9 cellular contexts compared by ENCODE assay signal in the genomic region with DNA sequence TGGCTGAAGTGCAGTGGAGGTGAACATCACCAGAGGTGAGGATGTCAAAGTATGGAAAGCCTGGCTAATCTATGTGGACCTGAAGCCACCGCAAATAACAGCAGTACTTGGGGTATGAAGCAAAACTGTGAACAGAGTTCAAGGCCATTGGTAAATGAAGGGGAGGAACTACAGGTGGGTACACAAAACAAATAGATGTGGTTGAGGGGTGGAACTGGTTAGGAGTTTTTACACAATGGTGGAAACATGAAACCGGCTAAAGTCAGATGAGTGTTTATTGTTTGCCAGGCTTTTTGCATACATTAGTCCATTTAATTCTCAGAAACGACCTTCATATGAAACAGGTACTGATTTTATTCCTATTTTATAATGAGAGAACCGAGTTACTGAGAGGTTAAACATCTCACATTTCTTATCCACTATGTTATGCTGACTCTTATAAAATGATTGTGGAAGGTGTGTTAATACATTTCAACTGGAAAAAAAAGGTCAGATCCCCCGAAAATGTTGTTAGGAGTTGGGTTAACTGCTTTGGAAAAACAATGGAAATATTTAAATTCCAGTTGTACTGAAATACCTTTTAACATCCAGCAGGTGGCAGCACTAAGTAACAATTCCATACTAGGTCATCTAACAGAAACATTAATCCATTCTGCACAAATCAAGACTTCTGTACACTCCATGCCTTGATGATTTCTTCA. TPM values are rescaled to one million over a fixed set of nuclear protein-coding genes. Genes with fewer than 3 reads are reported as not detected.
DNase-seq lines count a peak whose midpoint lies in the region; ATAC-seq and TF ChIP-seq lines count a peak whose summit lies in the region.
"Had no signal": no experiment of that assay in that cellular context is flagged by ENCODE, and none has a peak within 500 bp of the region (broad histone marks: within the 10 kb centered on the region; RNA-seq: fewer than 3 reads in every experiment).

No MANE protein-coding gene starts in this region.

- no peak overlapping the region for H3K4me3 Mint-ChIP-seq in CD8-positive, alpha-beta T cell
- no peak overlapping the region for H3K4me3 Mint-ChIP-seq in brain

- H3K9me3 ChIP-seq in CD8-positive, alpha-beta T cell (ENCODE audit: low read length): no peaks in the 10 kb centered on the region
- H3K9me3 ChIP-seq in liver (ENCODE audit: control insufficient read depth in 4 of 4, low read length in 3 of 4): no peaks in the 10 kb centered on the region

- peaks cover 3% of the 10 kb centered on the region for H3K9me3 Mint-ChIP-seq in CD8-positive, alpha-beta T cell
- no peaks in the 10 kb centered on the region for H3K9me3 Mint-ChIP-seq in brain

- no peak overlapping the region for H3K27ac Mint-ChIP-seq in CD8-positive, alpha-beta T cell
- H3K27ac Mint-ChIP-seq in brain: peak overlapping the region in 3 of 5 experiments; percentile 6 to 50 (median 29)

- no peak overlapping the region for H3K4me3 ChIP-seq in CD8-positive, alpha-beta T cell (ENCODE audit: low read depth, low read length)
- no peak overlapping the region for H3K4me3 ChIP-seq in liver (ENCODE audit: low read depth in 1 of 3, low read length in 3 of 3)

- H3K27me3 Mint-ChIP-seq in CD8-positive, alpha-beta T cell (ENCODE audit: low read depth): no peaks in the 10 kb centered on the region
- H3K27me3 Mint-ChIP-seq in brain: no peaks in the 10 kb centered on the region

- no peaks in the 10 kb centered on the region for H3K27me3 ChIP-seq in CD8-positive, alpha-beta T cell (ENCODE audit: insufficient read depth, low read length)
- H3K27me3 ChIP-seq in liver (ENCODE audit: control insufficient read depth in 4 of 4, insufficient read depth in 4 of 4, low read length in 3 of 4): no peaks in the 10 kb centered on the region

- DNase-seq in CD8-positive, alpha-beta T cell: peak in 1 of 7 experiments; percentile 8
- peak; percentile 52 for DNase-seq in NCI-H2227 treated with DMSO at 0.1 percent for 48 hours (lab: John Stamatoyannopoulos, UW)
- no peak for DNase-seq in activated CD4-positive, CD25-positive, alpha-beta regulatory T cell treated with anti-CD3 and anti-CD28 coated beads, Interleukin-2, amount 50 U/mL, for 72 hours
- DNase-seq: left cardiac atrium had no signal

- CTCF ChIA-PET in CD8-positive, alpha-beta T cell (lab: Charles Lee): interaction anchor here (0.7 to 1.3 kb wide), 5 partner anchors 11 to 516 kb away, joined by 3 to 6 read pairs (median 3); no protein-coding TSS in a partner anchor

- TF ChIP-seq CTCF in CD8-positive, alpha-beta T cell (IDR thresholded peaks at IDR 0.05): peak; percentile 81
- peak; percentile 65 to 78 for TF ChIP-seq CTCF in brain (conservative IDR thresholded peaks at IDR 0.05)
- peak; percentile 70 for TF ChIP-seq CTCF in liver (IDR thresholded peaks at IDR 0.05; ENCODE audit: low read depth, low read length, missing input control)

- peaks cover 25% of the 10 kb centered on the region for H3K36me3 ChIP-seq in CD8-positive, alpha-beta T cell (ENCODE audit: insufficient read depth, low read length)
- H3K36me3 ChIP-seq in liver (ENCODE audit: control insufficient read depth in 4 of 4, insufficient read depth in 3 of 4, low read depth in 1 of 4, low read length in 3 of 4): peaks cover 3 to 22% (median 17%) of the 10 kb centered on the region in 4 donors

- WGBS in liver: 59% methylated on average over 5 of the region's 5 CpGs

- no peak overlapping the region for H3K27ac ChIP-seq in CD8-positive, alpha-beta T cell (ENCODE audit: low read depth, low read length)
- H3K27ac ChIP-seq in liver (ENCODE audit: low read depth in 1 of 2, low read length in 2 of 2): no peak overlapping the region

- no peaks in the 10 kb centered on the region for H3K4me1 ChIP-seq in CD8-positive, alpha-beta T cell (ENCODE audit: insufficient read depth, low read length)
- H3K4me1 ChIP-seq in liver (ENCODE audit: control insufficient read depth in 4 of 4, insufficient read depth in 4 of 4, low read length in 3 of 4): no peaks in the 10 kb centered on the region

- ATAC-seq in CD8-positive, alpha-beta T cell: peak; percentile 46
- peak; percentile 67 for ATAC-seq in GM19395 (IDR thresholded peaks at IDR 0.05; ENCODE audit: unreplicated experiment)
- ATAC-seq in GM18907 (IDR thresholded peaks at IDR 0.05; ENCODE audit: unreplicated experiment): no peak
- ATAC-seq in HG03520 (IDR thresholded peaks at IDR 0.05; ENCODE audit: unreplicated experiment): no peak

- peaks cover 78% of the 10 kb centered on the region for H3K36me3 Mint-ChIP-seq in CD8-positive, alpha-beta T cell
- peaks cover 82% of the 10 kb centered on the region for H3K36me3 Mint-ChIP-seq in brain

- H3K9ac ChIP-seq in liver (ENCODE audit: low read depth in 1 of 2, low read length in 2 of 2): no peak overlapping the region

- intact Hi-C loops in CD8-positive, alpha-beta T cell (cut with DNase I, micrococcal nuclease): loop anchor here in 1 of 2 experiments (1.0 kb wide), 1 partner anchor 520 kb away; no protein-coding TSS in a partner anchor

- peaks cover 6% of the 10 kb centered on the region for H3K4me1 Mint-ChIP-seq in CD8-positive, alpha-beta T cell (ENCODE audit: low read depth)
- no peaks in the 10 kb centered on the region for H3K4me1 Mint-ChIP-seq in brain

- TF ChIP-seq RAD21 in liver (IDR thresholded peaks at IDR 0.05): peak; percentile 75 to 82

- POLR2A ChIA-PET in CD8-positive, alpha-beta T cell (lab: Charles Lee): no interaction called here

TF ChIP-seq in liver, 16 proteins besides CTCF, POLR2A, EP300 and RAD21 (continues in another document):
- TF ChIP-seq ZBTB33 (IDR thresholded peaks at IDR 0.05) (no peak), HNF4A (conservative IDR thresholded peaks at IDR 0.05) (no peak), YY1 (IDR thresholded peaks at IDR 0.05) (no peak), GABPA (IDR thresholded peaks at IDR 0.05 in 1 of 2, conservative IDR thresholded peaks at IDR 0.05 in 1 of 2) (no peak), HNF4G (IDR thresholded peaks at IDR 0.05) (no peak), EGR1 (IDR thresholded peaks at IDR 0.05; ENCODE audit: low read depth in 2 of 2) (no peak), FOXA1 (IDR thresholded peaks at IDR 0.05) (no peak), ATF3 (IDR thresholded peaks at IDR 0.05) (no peak), REST (IDR thresholded peaks at IDR 0.05) (no peak), JUND (IDR thresholded peaks at IDR 0.05) (no peak), SP1 (IDR thresholded peaks at IDR 0.05) (no peak), NR2F2 (IDR thresholded peaks at IDR 0.05) (no peak), RXRA (IDR thresholded peaks at IDR 0.05) (no peak), TAF1 (conservative IDR thresholded peaks at IDR 0.05) (no peak), FOXA2 (IDR thresholded peaks at IDR 0.05) (no peak)

RNA-seq across cellular contexts. Expression of gene GTF2B, which starts 44.3 kb away (rescaled TPM):
- 10 to 100 TPM; 85.4 to 91.3 TPM for total RNA-seq in CD8-positive, alpha-beta T cell
- polyA plus RNA-seq in brain (ENCODE audit: insufficient read depth, low read depth, low replicate concordance): 23.7 TPM
- total RNA-seq in liver: 10 to 100 TPM; 26.5 to 50.6 TPM
- polyA plus RNA-seq in liver: 10 to 100 TPM; 13.5 to 20.4 TPM

RNA-seq across cellular contexts. Expression of gene KYAT3, which starts 56.8 kb away (rescaled TPM):
- 10 to 100 TPM; 12.4 to 13.9 TPM for total RNA-seq in CD8-positive, alpha-beta T cell
- 39.2 TPM for polyA plus RNA-seq in brain (ENCODE audit: insufficient read depth, low read depth, low replicate concordance)
- total RNA-seq in liver: 10 to 100 TPM in 1 of 2 donors, 1 to 10 TPM in 1; 9.4 to 12.0 TPM
- polyA plus RNA-seq in liver: 10 to 100 TPM in 1 of 2 donors, 1 to 10 TPM in 1; 9.0 to 12.0 TPM

RNA-seq across cellular contexts. Expression of gene RBMXL1, which starts 56.8 kb away (rescaled TPM):
- 10 to 100 TPM; 23.1 to 24.7 TPM for total RNA-seq in CD8-positive, alpha-beta T cell
- polyA plus RNA-seq in brain (ENCODE audit: insufficient read depth, low read depth, low replicate concordance): 5.7 TPM
- total RNA-seq in liver: 10 to 100 TPM in 1 of 2 donors, 1 to 10 TPM in 1; 5.8 to 11.2 TPM
- 1 to 10 TPM; 3.4 to 7.2 TPM for polyA plus RNA-seq in liver

Comparison
In these comparisons a context has a peak if more than half of its experiments do, and no peak if none do; other contexts are left out.
1. ATAC-seq: peak in CD8-positive, alpha-beta T cell (single experiment) and GM19395 (single experiment); none in GM18907 (single experiment) and HG03520 (single experiment).
2. Peak in every context shown above with its lines, with median percentiles within 50 percentile points of each other: CTCF ChIP-seq.